ENCODE assay signal across 9 cellular contexts in genomic region chrX:112851161-112851779, GRCh38. TPM values are rescaled to one million over a fixed set of nuclear protein-coding genes. Genes with fewer than 3 reads are reported as not detected.
DNase-seq lines count a peak whose midpoint lies in the region; ATAC-seq, FAIRE-seq and TF ChIP-seq lines count a peak whose summit lies in the region.
"Had no signal": no experiment of that assay in that cellular context is flagged by ENCODE, and none has a peak within 500 bp of the region (broad histone marks: within the 10 kb centered on the region; RNA-seq: fewer than 3 reads in every experiment).

No MANE protein-coding gene starts in this region.

- no peaks in the 10 kb centered on the region for H3K36me3 ChIP-seq in ES-I3 (ENCODE audit: insufficient read depth, low read length)
- H3K36me3 ChIP-seq in testis (ENCODE audit: low read depth, missing control alignments): no peaks in the 10 kb centered on the region
- no peaks in the 10 kb centered on the region for H3K36me3 ChIP-seq in vagina

- H3K27ac ChIP-seq in testis (no peak overlapping the region), vagina (no peak overlapping the region)

- H3K27me3 Mint-ChIP-seq in activated T-helper 1 cell treated with anti-CD3 and anti-CD28 coated beads, Interleukin-12 subunit alpha, Interleukin-12 subunit beta, Interleukin-2, Interleukin-4 antibody, amounts not matched to agents 30 ng/mL and 10 ng/mL and 1 ng/mL, durations not matched to agents 14 hours and 24 hours and 36 hours (ENCODE audit: insufficient read depth): no peaks in the 10 kb centered on the region
- H3K27me3 Mint-ChIP-seq in T-cell: peaks cover 0 to 49% of the 10 kb centered on the region in 2 donors

- peak; percentile 92 for ATAC-seq in GM19324 (IDR thresholded peaks at IDR 0.05; ENCODE audit: low FRiP score, unreplicated experiment)
- ATAC-seq in HG02981 (IDR thresholded peaks at IDR 0.05; ENCODE audit: unreplicated experiment): peak; percentile 89
- ATAC-seq in T-cell (replicated peaks in 1 of 4): no peak

- FAIRE-seq in HTR-8/SVneo (lab: Jason Lieb, UNC): no peak

- peak overlapping the region; percentile 33 for H3K4me3 Mint-ChIP-seq in activated T-helper 1 cell treated with anti-CD3 and anti-CD28 coated beads, Interleukin-12 subunit alpha, Interleukin-12 subunit beta, Interleukin-2, Interleukin-4 antibody, amounts not matched to agents 30 ng/mL and 10 ng/mL and 1 ng/mL, durations not matched to agents 14 hours and 24 hours and 36 hours
- H3K4me3 Mint-ChIP-seq in T-cell: no peak overlapping the region

- CTCF ChIA-PET in T-cell (lab: Charles Lee): interaction anchor here in 1 of 2 donors (1.5 kb wide), 1 partner anchor 10 kb away, joined by 4 read pairs; the partner anchor contains the start of gene AMOT

- 39 to 52% methylated on average over 2 of the region's 2 CpGs for WGBS in testis, 2 donors

- H3K4me1 ChIP-seq in ES-I3 (ENCODE audit: insufficient read depth, low read length): peaks cover 24% of the 10 kb centered on the region; the same call in 1 of the 2 replicates
- H3K4me1 ChIP-seq in testis: peaks cover 5% of the 10 kb centered on the region
- H3K4me1 ChIP-seq in vagina: no peaks in the 10 kb centered on the region

- no peaks in the 10 kb centered on the region for H3K36me3 Mint-ChIP-seq in activated T-helper 1 cell treated with anti-CD3 and anti-CD28 coated beads, Interleukin-12 subunit alpha, Interleukin-12 subunit beta, Interleukin-2, Interleukin-4 antibody, amounts not matched to agents 30 ng/mL and 10 ng/mL and 1 ng/mL, durations not matched to agents 14 hours and 24 hours and 36 hours (ENCODE audit: low read depth)
- H3K36me3 Mint-ChIP-seq in T-cell: no peaks in the 10 kb centered on the region

- no peak for TF ChIP-seq POLR2A in testis (IDR thresholded peaks at IDR 0.05)
- TF ChIP-seq POLR2A in vagina (IDR thresholded peaks at IDR 0.05): no peak

- H3K9me3 Mint-ChIP-seq in activated T-helper 1 cell treated with anti-CD3 and anti-CD28 coated beads, Interleukin-12 subunit alpha, Interleukin-12 subunit beta, Interleukin-2, Interleukin-4 antibody, amounts not matched to agents 30 ng/mL and 10 ng/mL and 1 ng/mL, durations not matched to agents 14 hours and 24 hours and 36 hours: no peaks in the 10 kb centered on the region
- no peaks in the 10 kb centered on the region for H3K9me3 Mint-ChIP-seq in T-cell

- no peak overlapping the region for H3K4me3 ChIP-seq in testis
- no peak overlapping the region for H3K4me3 ChIP-seq in vagina

- peaks cover 34% of the 10 kb centered on the region for H3K4me1 Mint-ChIP-seq in activated T-helper 1 cell treated with anti-CD3 and anti-CD28 coated beads, Interleukin-12 subunit alpha, Interleukin-12 subunit beta, Interleukin-2, Interleukin-4 antibody, amounts not matched to agents 30 ng/mL and 10 ng/mL and 1 ng/mL, durations not matched to agents 14 hours and 24 hours and 36 hours (ENCODE audit: low read depth)
- peaks cover 0 to 13% (median 8%) of the 10 kb centered on the region in 3 donors for H3K4me1 Mint-ChIP-seq in T-cell

- no peak for DNase-seq in activated T-helper 1 cell treated with anti-CD3 and anti-CD28 coated beads, Interleukin-12 subunit alpha, Interleukin-12 subunit beta, Interleukin-2, Interleukin-4 antibody, amounts not matched to agents 30 ng/mL and 10 ng/mL and 1 ng/mL, durations not matched to agents 14 hours and 24 hours and 36 hours (ENCODE audit: low spot score)
- DNase-seq in HTR-8/SVneo (ENCODE audit: insufficient read length, low spot score): no peak
- no peak for DNase-seq in testis
- DNase-seq in T-cell: no peak
- no peak for DNase-seq in vagina (ENCODE audit: extremely low spot score in 2 of 2)
- DNase-seq: NCI-H226 had no signal

- H3K27me3 ChIP-seq in testis: no peaks in the 10 kb centered on the region
- no peaks in the 10 kb centered on the region for H3K27me3 ChIP-seq in vagina

- peak overlapping the region; percentile 4 for H3K27ac Mint-ChIP-seq in activated T-helper 1 cell treated with anti-CD3 and anti-CD28 coated beads, Interleukin-12 subunit alpha, Interleukin-12 subunit beta, Interleukin-2, Interleukin-4 antibody, amounts not matched to agents 30 ng/mL and 10 ng/mL and 1 ng/mL, durations not matched to agents 14 hours and 24 hours and 36 hours
- H3K27ac Mint-ChIP-seq in T-cell: no peak overlapping the region

- POLR2A ChIA-PET in T-cell (lab: Charles Lee): no interaction called here

- intact Hi-C loops in activated T-helper 1 cell treated with anti-CD3 and anti-CD28 coated beads, Interleukin-12 subunit alpha, Interleukin-12 subunit beta, Interleukin-2, Interleukin-4 antibody, amounts not matched to agents 30 ng/mL and 10 ng/mL and 1 ng/mL, durations not matched to agents 14 hours and 24 hours and 36 hours (cut with micrococcal nuclease): loop anchor here (1.0 to 5.0 kb wide), 2 partner anchors 10 to 114 kb away; no protein-coding TSS in a partner anchor
- intact Hi-C loops in testis (cut with DNase I; ENCODE audit: low total_unique reads) (no loop called here), vagina (cut with DNase I) (no loop called here)

- H3K9me3 ChIP-seq in ES-I3 (ENCODE audit: control insufficient read depth, insufficient read depth, low read length) (no peaks in the 10 kb centered on the region), testis (no peaks in the 10 kb centered on the region), vagina (no peaks in the 10 kb centered on the region)

- TF ChIP-seq CTCF in testis (IDR thresholded peaks at IDR 0.05) (no peak), vagina (IDR thresholded peaks at IDR 0.05) (no peak)

- peak overlapping the region; percentile 16; the same call in 1 of the 2 replicates for H3K9ac ChIP-seq in ES-I3 (ENCODE audit: low read depth, low read length)

RNA-seq across cellular contexts. Expression of gene AMOT, which starts 10.6 kb away (rescaled TPM):
- total RNA-seq in activated T-helper 1 cell treated with anti-CD3 and anti-CD28 coated beads, Interleukin-12 subunit alpha, Interleukin-12 subunit beta, Interleukin-2, Interleukin-4 antibody, amounts not matched to agents 30 ng/mL and 10 ng/mL and 1 ng/mL, durations not matched to agents 14 hours and 24 hours and 36 hours: 1.3 and 1.9 TPM in 2 replicates
- total RNA-seq in testis (10 to 100 TPM; 14.9 to 22.5 TPM), T-cell (1 to 10 TPM; 2.7 to 3.9 (median 3.6) TPM), vagina (9.8 TPM)
- 11.7 TPM for polyA plus RNA-seq in testis (ENCODE audit: insufficient read depth, low read depth, low replicate concordance)

Comparison
In these comparisons a context has a peak if more than half of its experiments do, and no peak if none do; other contexts are left out.
1. ATAC-seq: peak in GM19324 (single experiment) and HG02981 (single experiment); none in T-cell (0 of 4).